ENCODE assay signal across 8 cellular contexts in genomic region chr1:58781541-58782307, GRCh38. TPM values are rescaled to one million over a fixed set of nuclear protein-coding genes. Genes with fewer than 3 reads are reported as not detected.
DNase-seq lines count a peak whose midpoint lies in the region; ATAC-seq and TF ChIP-seq lines count a peak whose summit lies in the region.

No MANE protein-coding gene starts in this region.

- peak overlapping the region; percentile 86 for H3K4me2 ChIP-seq in OCI-LY3 (ENCODE audit: low read length)

- H3K9me3 ChIP-seq in OCI-LY3 (ENCODE audit: insufficient read depth, low read length) (no peaks in the 10 kb centered on the region), subcutaneous abdominal adipose tissue (ENCODE audit: control insufficient read depth in 5 of 5, low read length in 5 of 5) (no peaks in the 10 kb centered on the region)

- 0 out of 2 replicates have a peak, but pooled peaks cover 3% of the 10 kb centered on the region for H4K20me1 ChIP-seq in OCI-LY3 (ENCODE audit: insufficient read depth, low read length)

- peaks cover 19% of the 10 kb centered on the region for H3K4me1 ChIP-seq in OCI-LY3 (ENCODE audit: low read length)
- H3K4me1 ChIP-seq in subcutaneous abdominal adipose tissue (ENCODE audit: control insufficient read depth in 5 of 5, insufficient read depth in 5 of 5, low read length in 5 of 5), result peaks cover 9 to 32% (median 17%) of the 10 kb centered on the region in 5 donors

- peaks cover 19% of the 10 kb centered on the region for H3K79me2 ChIP-seq in OCI-LY3 (ENCODE audit: low read length)

- H2AFZ ChIP-seq in OCI-LY3 (ENCODE audit: low read depth, low read length), result no peak overlapping the region

- DNase-seq in AG09309 (ENCODE audit: low read depth) (no peak), H7 (peak; percentile 57), activated T-helper 1 cell treated with Interleukin-2 at 50 U/mL for 16 hours (ENCODE audit: low read depth) (peak; percentile 27), fibroblast of peridontal ligament (ENCODE audit: extremely low read depth) (peak; percentile 75), naive B cell (peak; percentile 56)

- no peaks in the 10 kb centered on the region for H3K36me3 ChIP-seq in H7 (replicated peaks; ENCODE audit: control insufficient read depth, insufficient read depth, low read length)
- peaks cover 14% of the 10 kb centered on the region for H3K36me3 ChIP-seq in OCI-LY3 (replicated peaks; ENCODE audit: low read depth, low read length)
- H3K36me3 ChIP-seq in subcutaneous abdominal adipose tissue (ENCODE audit: control insufficient read depth in 5 of 5, insufficient read depth in 5 of 5, low read length in 5 of 5), result peaks cover 0 to 11% (median 9%) of the 10 kb centered on the region in 5 donors

- no peaks in the 10 kb centered on the region for H3K36me3 Mint-ChIP-seq in naive B cell

- peak overlapping the region; percentile 89 to 99 (median 94) for H3K4me3 Mint-ChIP-seq in naive B cell

- H3K9me3 Mint-ChIP-seq in naive B cell, result peaks cover 0 to 4% (median 0%) of the 10 kb centered on the region in 7 donors

- TF ChIP-seq CTCF in AG09309 (IDR thresholded peaks at IDR 0.05; ENCODE audit: control insufficient read depth, insufficient read depth, low read depth, low read length, missing control alignments) (peak; percentile 43), OCI-LY3 (IDR thresholded peaks at IDR 0.05; ENCODE audit: low read depth, low read length) (no peak)

- no peak overlapping the region for H3K9ac ChIP-seq in OCI-LY3 (ENCODE audit: low read length)
- peak overlapping the region; percentile 65 to 100 (median 100) for H3K9ac ChIP-seq in subcutaneous abdominal adipose tissue (ENCODE audit: low read length in 5 of 5)

- no peak overlapping the region for H3K27ac ChIP-seq in OCI-LY3 (ENCODE audit: low read length)
- H3K27ac ChIP-seq in subcutaneous abdominal adipose tissue (ENCODE audit: low read depth, low read length), result peak overlapping the region; percentile 100

- H3K4me3 ChIP-seq in AG09309 (ENCODE audit: control insufficient read depth, low read depth, low read length) (peak overlapping the region; percentile 95), H7 (ENCODE audit: insufficient read depth, low read depth, low read length) (peak overlapping the region; percentile 85), OCI-LY3 (ENCODE audit: low read length) (peak overlapping the region; percentile 85), subcutaneous abdominal adipose tissue (ENCODE audit: low read depth in 1 of 5, low read length in 5 of 5) (peak overlapping the region; percentile 79 to 100 (median 98))

- no peak for ATAC-seq in naive B cell (ENCODE audit: low read depth in 2 of 2)
- ATAC-seq in HG02870 (IDR thresholded peaks at IDR 0.05; ENCODE audit: unreplicated experiment), result no peak

- peaks cover 12 to 29% (median 19%) of the 10 kb centered on the region in 3 donors for H3K4me1 Mint-ChIP-seq in naive B cell

- H3K27me3 ChIP-seq in H7 (ENCODE audit: control insufficient read depth, insufficient read depth, low read length), result peaks cover 18% of the 10 kb centered on the region
- H3K27me3 ChIP-seq in OCI-LY3 (ENCODE audit: low read depth, low read length), result no peaks in the 10 kb centered on the region
- H3K27me3 ChIP-seq in subcutaneous abdominal adipose tissue (ENCODE audit: control insufficient read depth in 5 of 5, insufficient read depth in 4 of 5, low read length in 5 of 5), result no peaks in the 10 kb centered on the region

- peak overlapping the region; percentile 70 to 99 (median 92) for H3K27ac Mint-ChIP-seq in naive B cell

- peaks cover 0 to 4% (median 0%) of the 10 kb centered on the region in 3 donors for H3K27me3 Mint-ChIP-seq in naive B cell

RNA-seq across cellular contexts. Expression of gene JUN, which starts 2.1 kb away (rescaled TPM):
- 37.1 and 64.0 TPM in 2 replicates for total RNA-seq in H7 (2014; rRNA removed; shearing (Covaris generic))
- 100 to 1,000 TPM in 5 of 6 donors, 10 to 100 TPM in 1; 65.0 to 352 (median 221) TPM for polyA plus RNA-seq in naive B cell (ENCODE audit: low read depth in 6 of 6)
